9 cellular contexts compared by ENCODE assay signal in the genomic region with DNA sequence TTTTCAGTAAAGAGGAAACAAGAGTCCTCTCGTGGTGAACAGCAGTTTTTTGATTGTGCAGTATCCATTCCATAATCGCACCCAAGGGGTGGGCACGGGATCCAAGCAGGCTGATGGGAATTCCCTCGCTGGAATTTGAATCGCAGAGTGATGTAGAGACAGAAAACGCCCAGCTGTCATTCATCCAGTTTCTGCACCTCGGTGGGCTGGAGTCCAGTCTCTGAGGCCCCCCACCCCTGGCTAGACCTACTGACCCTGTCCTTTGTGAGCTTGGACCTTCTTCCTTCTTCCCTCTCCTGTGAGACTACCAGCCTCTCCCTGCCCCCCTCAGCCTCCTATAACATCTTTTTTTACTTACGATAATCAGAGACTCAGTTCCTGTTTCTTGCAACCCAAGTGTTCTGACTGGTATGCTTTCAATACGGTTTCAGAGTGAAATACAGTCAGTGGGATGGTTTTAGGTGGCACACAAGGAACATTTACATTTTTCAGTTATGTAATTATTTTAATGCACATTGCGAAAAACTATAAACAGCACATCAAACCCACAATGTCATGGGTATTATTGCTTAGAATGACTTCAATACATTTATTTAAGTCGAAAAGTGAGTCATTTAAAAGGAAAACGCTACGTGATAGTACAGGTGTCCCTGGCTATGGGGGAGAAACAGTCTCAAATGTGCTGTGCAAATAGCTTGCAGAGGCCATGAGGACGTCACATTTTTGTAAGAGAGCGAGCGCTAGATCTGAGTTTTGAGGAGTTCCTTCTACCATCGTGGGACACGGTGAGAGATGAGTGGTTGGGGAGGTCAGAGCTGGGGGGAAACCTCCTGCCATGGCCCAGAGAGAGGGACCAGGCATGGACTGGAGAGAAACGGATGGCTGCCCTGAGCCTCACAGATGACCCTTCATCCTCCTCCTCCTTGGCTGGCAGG. TPM values are rescaled to one million over a fixed set of nuclear protein-coding genes. Genes with fewer than 3 reads are reported as not detected.
DNase-seq lines count a peak whose midpoint lies in the region; ATAC-seq and TF ChIP-seq lines count a peak whose summit lies in the region.
"Had no signal": no experiment of that assay in that cellular context is flagged by ENCODE, and none has a peak within 500 bp of the region (broad histone marks: within the 10 kb centered on the region; RNA-seq: fewer than 3 reads in every experiment).

No MANE protein-coding gene starts in this region.

- H3K27ac Mint-ChIP-seq in activated naive CD4-positive, alpha-beta T cell treated with anti-CD3 and anti-CD28 coated beads, Interleukin-2, amount 50 U/mL, for 72 hours = peak overlapping the region; percentile 46 to 91
- H3K27ac Mint-ChIP-seq: T-cell had no signal

- TF ChIP-seq CTCF in A673 (conservative IDR thresholded peaks at IDR 0.05; ENCODE audit: low read depth, low read length) = no peak

- H3K36me3 Mint-ChIP-seq in activated naive CD4-positive, alpha-beta T cell treated with anti-CD3 and anti-CD28 coated beads, Interleukin-2, amount 50 U/mL, for 72 hours = peaks cover 0 to 8% of the 10 kb centered on the region in 2 donors
- H3K36me3 Mint-ChIP-seq: T-cell had no signal

- peak; percentile 87 for ATAC-seq in GM18498 (IDR thresholded peaks at IDR 0.05; ENCODE audit: unreplicated experiment)
- ATAC-seq in GM21360 (IDR thresholded peaks at IDR 0.05; ENCODE audit: unreplicated experiment) = peak; percentile 65
- ATAC-seq in HG03378 (IDR thresholded peaks at IDR 0.05; ENCODE audit: unreplicated experiment) = peak; percentile 82
- peak; percentile 67 to 90 for ATAC-seq in activated naive CD4-positive, alpha-beta T cell treated with anti-CD3 and anti-CD28 coated beads, Interleukin-2, amount 50 U/mL, for 72 hours

- intact Hi-C loops in A673 (cut with micrococcal nuclease; ENCODE audit: unreplicated experiment) = no loop called here

- no peak overlapping the region for H3K4me3 ChIP-seq in A673 (ENCODE audit: low read depth, low read length, poor library complexity, severe bottlenecking)

- no peaks in the 10 kb centered on the region for H3K4me1 ChIP-seq in A673 (ENCODE audit: insufficient read depth, low read length, poor library complexity, severe bottlenecking)

- CTCF ChIA-PET in A673 (lab: Charles Lee) = no interaction called here

- no peaks in the 10 kb centered on the region for H3K36me3 ChIP-seq in A673 (ENCODE audit: insufficient read depth, low read length, poor library complexity, severe bottlenecking)

- no peak for DNase-seq in activated naive CD4-positive, alpha-beta T cell treated with anti-CD3 and anti-CD28 coated beads, Interleukin-2, amount 50 U/mL, for 72 hours (ENCODE audit: low spot score in 2 of 2)
- DNase-seq in NCI-H748 (lab: John Stamatoyannopoulos, UW; ENCODE audit: unreplicated experiment) = no peak
- DNase-seq in mucosa of gallbladder (ENCODE audit: low spot score) = no peak
- no peak for DNase-seq in A673 (ENCODE audit: low spot score)
- no peak for DNase-seq in SW480 (ENCODE audit: low spot score)
- DNase-seq: T-cell had no signal

- H3K9me3 ChIP-seq in A673 (ENCODE audit: low read depth, low read length, poor library complexity, severe bottlenecking) = no peaks in the 10 kb centered on the region

- POLR2A ChIA-PET in A673 (lab: Charles Lee; ENCODE audit: low non-redundant PET) = no interaction called here

- no peaks in the 10 kb centered on the region for H3K9me3 Mint-ChIP-seq in activated naive CD4-positive, alpha-beta T cell treated with anti-CD3 and anti-CD28 coated beads, Interleukin-2, amount 50 U/mL, for 72 hours
- H3K9me3 Mint-ChIP-seq: T-cell had no signal

- no peak overlapping the region for H3K27ac ChIP-seq in A673 (ENCODE audit: low read depth, low read length, poor library complexity, severe bottlenecking)

- H3K27me3 ChIP-seq in A673 (replicated peaks; ENCODE audit: insufficient read depth, low read depth, low read length, poor library complexity) = no peaks in the 10 kb centered on the region

- BruUV-seq in A673 (replicated peaks; lab: Mats Ljungman, UMichigan) = no TSS peak

RNA-seq across cellular contexts. Expression of gene CHST2, which starts 37.5 kb away (rescaled TPM):
- total RNA-seq in activated naive CD4-positive, alpha-beta T cell treated with anti-CD3 and anti-CD28 coated beads, Interleukin-2, amount 50 U/mL, for 72 hours = 1 to 10 TPM; 1.9 to 8.0 TPM
- total RNA-seq in mucosa of gallbladder = 5.8 TPM
- total RNA-seq in A673 (2021) = 0.64 and 0.66 TPM in 2 replicates
